11 cellular contexts compared by ENCODE assay signal in genomic region chrX:54180403-54180802, GRCh38. TPM values are rescaled to one million over a fixed set of nuclear protein-coding genes. Genes with fewer than 3 reads are reported as not detected.
A peak's percentile ranks its signal among the peaks of the same experiment; 100 is the strongest.
DNase-seq lines count a peak whose midpoint lies in the region; ATAC-seq, FAIRE-seq and TF ChIP-seq lines count a peak whose summit lies in the region.
"Had no signal": no experiment of that assay in that cellular context is flagged by ENCODE, and none has a peak within 500 bp of the region (broad histone marks: within the 10 kb centered on the region; RNA-seq: fewer than 3 reads in every experiment).

No MANE protein-coding gene starts in this region.

- DNase-seq in AG04450 (ENCODE audit: low read depth, low spot score) (no peak), GM19239 (ENCODE audit: insufficient read length, low spot score) (no peak), RWPE1 (ENCODE audit: low spot score) (no peak), NCI-H1048 (lab: John Stamatoyannopoulos, UW) (no peak), UCSD-AML1 (lab: John Stamatoyannopoulos, UW; ENCODE audit: unreplicated experiment) (no peak)
- DNase-seq in activated CD8-positive, alpha-beta T cell treated with anti-CD3 and anti-CD28 coated beads, Interleukin-2, amount 10 ng/mL, durations not matched to agents 7 days and 5 days, result no peak
- DNase-seq in central memory CD4-positive, alpha-beta T cell, result no peak
- DNase-seq: activated CD4-positive, alpha-beta T cell treated with anti-CD3 and anti-CD28 coated beads, Interleukin-2, amount 50 U/mL, for 1 hour; NCI-H187 treated with DMSO at 0.1 percent for 48 hours; small intestine had no signal

- peak overlapping the region; percentile 71 for H3K4me3 Mint-ChIP-seq in activated CD8-positive, alpha-beta T cell treated with anti-CD3 and anti-CD28 coated beads, Interleukin-2, amount 10 ng/mL, durations not matched to agents 7 days and 5 days

- H3K4me1 ChIP-seq in iPS-15b (ENCODE audit: control insufficient read depth, insufficient read depth, low read length), result no peaks in the 10 kb centered on the region

- H3K36me3 ChIP-seq in iPS-15b (ENCODE audit: control insufficient read depth, insufficient read depth, low read length), result no peaks in the 10 kb centered on the region

- peaks cover 39% of the 10 kb centered on the region for H3K36me3 Mint-ChIP-seq in activated CD8-positive, alpha-beta T cell treated with anti-CD3 and anti-CD28 coated beads, Interleukin-2, amount 10 ng/mL, durations not matched to agents 7 days and 5 days (ENCODE audit: low read depth)

- peaks cover 52% of the 10 kb centered on the region for H3K4me1 Mint-ChIP-seq in activated CD8-positive, alpha-beta T cell treated with anti-CD3 and anti-CD28 coated beads, Interleukin-2, amount 10 ng/mL, durations not matched to agents 7 days and 5 days (ENCODE audit: low read depth)

- no peaks in the 10 kb centered on the region for H3K9me3 ChIP-seq in AG04450 (ENCODE audit: control insufficient read depth, insufficient read depth, low read length)
- H3K9me3 ChIP-seq in iPS-15b (ENCODE audit: control insufficient read depth, insufficient read depth, low read length), result no peaks in the 10 kb centered on the region

- no peak for TF ChIP-seq CTCF in AG04450 (IDR thresholded peaks at IDR 0.05; ENCODE audit: low read depth, low read length)
- TF ChIP-seq CTCF in RWPE1 (conservative IDR thresholded peaks at IDR 0.05; ENCODE audit: low read depth), result no peak

- CTCF ChIA-PET in AG04450 (lab: Charles Lee) (no interaction called here), RWPE1 (lab: Yijun Ruan, JAX) (interaction anchor here (0.6 kb wide), 1 partner anchor 470 kb away, joined by 4 read pairs; no protein-coding TSS in a partner anchor)
- CTCF ChIA-PET in activated CD8-positive, alpha-beta T cell treated with anti-CD3 and anti-CD28 coated beads, Interleukin-2, amount 10 ng/mL, durations not matched to agents 7 days and 5 days (lab: Charles Lee), result interaction anchor here (1.1 kb wide), 1 partner anchor 820 kb away, joined by 3 read pairs; the partner anchor contains the start of gene APEX2

- no peak overlapping the region for H3K9ac ChIP-seq in iPS-15b (ENCODE audit: low read depth, low read length)

- peak overlapping the region; percentile 46 for H3K4me3 ChIP-seq in AG04450 (ENCODE audit: low read depth, low read length)
- H3K4me3 ChIP-seq in iPS-15b (ENCODE audit: low read depth, low read length), result peak overlapping the region; percentile 5

- no peaks in the 10 kb centered on the region for H3K9me3 Mint-ChIP-seq in activated CD8-positive, alpha-beta T cell treated with anti-CD3 and anti-CD28 coated beads, Interleukin-2, amount 10 ng/mL, durations not matched to agents 7 days and 5 days (ENCODE audit: insufficient read depth)

- H3K27me3 Mint-ChIP-seq in activated CD8-positive, alpha-beta T cell treated with anti-CD3 and anti-CD28 coated beads, Interleukin-2, amount 10 ng/mL, durations not matched to agents 7 days and 5 days (ENCODE audit: low read depth), result no peaks in the 10 kb centered on the region

- peak; percentile 63 for FAIRE-seq in GM19239 (lab: Jason Lieb, UNC)
- FAIRE-seq: small intestine had no signal

- peak overlapping the region; percentile 80 for H3K27ac Mint-ChIP-seq in activated CD8-positive, alpha-beta T cell treated with anti-CD3 and anti-CD28 coated beads, Interleukin-2, amount 10 ng/mL, durations not matched to agents 7 days and 5 days

- ATAC-seq in activated CD8-positive, alpha-beta T cell treated with anti-CD3 and anti-CD28 coated beads, Interleukin-2, amount 10 ng/mL, durations not matched to agents 7 days and 5 days, result no peak

- H3K27me3 ChIP-seq in AG04450 (ENCODE audit: control insufficient read depth, insufficient read depth, low read length) (no peaks in the 10 kb centered on the region), iPS-15b (ENCODE audit: control insufficient read depth, insufficient read depth, low read length) (no peaks in the 10 kb centered on the region)

- POLR2A ChIA-PET in AG04450 (lab: Yijun Ruan, JAX) (interaction anchor here (0.7 kb wide), 1 partner anchor 628 kb away, joined by 3 read pairs; no protein-coding TSS in a partner anchor), RWPE1 (lab: Yijun Ruan, JAX; ENCODE audit: low non-redundant PET) (interaction anchor here (1.1 kb wide), 1 partner anchor 137 kb away, joined by 4 read pairs; no protein-coding TSS in a partner anchor)
- POLR2A ChIA-PET in activated CD8-positive, alpha-beta T cell treated with anti-CD3 and anti-CD28 coated beads, Interleukin-2, amount 10 ng/mL, durations not matched to agents 7 days and 5 days (lab: Charles Lee), result interaction anchor here (0.7 to 4.1 kb wide), 3 partner anchors 137 to 496 kb away, joined by 3 to 27 read pairs (median 3); partner anchors contain the start of gene PHF8

- H3K27ac ChIP-seq in AG04450 (ENCODE audit: low read depth, low read length), result no peak overlapping the region
- H3K27ac ChIP-seq in RWPE1, result no peak overlapping the region

RNA-seq across cellular contexts. Expression of gene FAM120C, which starts 2.7 kb away (rescaled TPM):
- polyA plus RNA-seq in AG04450 (2011; rRNA removed), result 4.2 and 4.7 TPM in 2 replicates
- polyA minus RNA-seq in AG04450 (2011; rRNA and poly(A)+ RNA removed), result 12.7 and 13.4 TPM in 2 replicates
- total RNA-seq in activated CD8-positive, alpha-beta T cell treated with anti-CD3 and anti-CD28 coated beads, Interleukin-2, amount 10 ng/mL, durations not matched to agents 7 days and 5 days, result 10 to 100 TPM; 10.1 to 10.3 TPM
